ENCODE assay signal across 1 cellular context in the genomic region with DNA sequence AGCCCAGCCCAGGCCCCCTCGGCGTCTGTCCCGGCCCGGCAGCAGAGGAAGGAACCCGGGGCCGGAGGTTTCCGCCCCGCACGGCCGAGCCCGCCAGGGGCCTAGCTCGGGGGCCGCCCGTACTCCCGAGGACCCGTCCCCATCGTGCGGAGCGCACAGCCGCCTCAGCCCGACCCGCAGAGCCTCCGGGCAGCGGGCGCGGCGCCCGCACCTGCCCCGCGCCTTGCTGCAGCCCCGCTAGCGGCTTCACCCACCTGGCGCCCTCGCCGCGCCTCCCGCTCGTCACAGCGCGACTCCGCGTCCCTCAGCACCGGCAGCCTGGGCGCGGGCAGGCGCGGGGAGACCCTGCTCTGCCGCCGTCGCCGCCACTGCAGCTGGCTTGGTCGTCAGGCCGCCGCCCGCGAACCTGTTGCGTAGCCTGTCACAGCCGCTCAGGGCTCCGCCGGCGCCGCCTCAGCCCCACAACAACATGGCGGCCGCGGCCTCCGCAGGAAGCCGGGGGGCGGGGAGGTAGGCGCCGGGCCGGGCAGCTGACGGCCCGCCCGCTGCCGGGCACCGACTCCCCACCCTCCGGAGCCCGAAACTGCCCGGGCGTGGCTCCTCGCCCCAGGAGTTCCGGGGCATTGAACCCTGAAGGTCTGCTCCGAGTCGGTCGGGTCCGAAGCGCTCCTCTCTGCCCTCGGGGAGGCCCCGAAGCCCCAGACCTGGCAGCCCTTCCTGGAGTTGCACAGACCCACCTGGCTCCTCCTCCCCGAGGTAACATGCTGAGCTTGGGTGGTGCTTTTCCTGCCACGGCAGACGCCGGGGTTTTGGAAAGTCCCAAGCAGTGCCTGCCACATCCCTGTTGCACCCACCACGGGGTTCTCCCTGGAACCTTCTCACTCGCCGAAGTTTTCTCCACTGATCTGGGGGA.
TF ChIP-seq lines count a peak whose summit lies in the region.

TSS of gene ITSN2 (minus strand) at position 487 of the 913 bp plus-strand sequence. CDS start 32,454 bp downstream, outside the sequence.

TF ChIP-seq in HepG2, 621 proteins besides CTCF, POLR2A, EP300 and RAD21 (continued from another document and continues in another):
- TF ChIP-seq GMEB1 (CRISPR knock-in tag; IDR thresholded peaks at IDR 0.05; ENCODE audit: borderline replicate concordance) (peak; percentile 53; the same call in 1 of the 2 replicates), ZNF552 (CRISPR knock-in tag; IDR thresholded peaks at IDR 0.05; ENCODE audit: borderline replicate concordance) (peak; percentile 64; the same call in 1 of the 2 replicates), MEIS2 (CRISPR knock-in tag; IDR thresholded peaks at IDR 0.05) (peak; percentile 80), ZNF280D (CRISPR knock-in tag; IDR thresholded peaks at IDR 0.05) (0 out of 2 replicates have a peak, but pooled peaks have one; percentile 2), ZNF10 (CRISPR knock-in tag; IDR thresholded peaks at IDR 0.05; ENCODE audit: borderline replicate concordance, low read depth) (no peak), THAP11 (CRISPR knock-in tag; IDR thresholded peaks at IDR 0.05) (peak; percentile 60), HOXA3 (CRISPR knock-in tag; IDR thresholded peaks at IDR 0.05) (peak; percentile 98), GABPB1 (CRISPR knock-in tag; IDR thresholded peaks at IDR 0.05) (peak; percentile 90), RBFOX2 (IDR thresholded peaks at IDR 0.05; ENCODE audit: low read depth, low read length) (peak; percentile 94), ZNF607 (CRISPR knock-in tag; IDR thresholded peaks at IDR 0.05; ENCODE audit: borderline replicate concordance) (peak; percentile 85), ZNF138 (CRISPR knock-in tag; IDR thresholded peaks at IDR 0.05; ENCODE audit: low read depth) (peak; percentile 81; the same call in 1 of the 2 replicates), ATF7-NPFF (CRISPR knock-in tag; IDR thresholded peaks at IDR 0.05; ENCODE audit: low read depth) (peak; percentile 24; the same call in 1 of the 2 replicates), KLF16 (CRISPR knock-in tag; IDR thresholded peaks at IDR 0.05) (peak in 1 of 2 experiments; percentile 47; a peak in 1 of 4 replicates), MTF1 (CRISPR knock-in tag; IDR thresholded peaks at IDR 0.05) (peak; percentile 44; the same call in 1 of the 2 replicates), CBX1 (IDR thresholded peaks at IDR 0.05; ENCODE audit: low read depth) (no peak), ZNF343 (CRISPR knock-in tag; IDR thresholded peaks at IDR 0.05) (peak; percentile 91), DRAP1 (CRISPR knock-in tag; IDR thresholded peaks at IDR 0.05) (peak; percentile 12; the same call in 1 of the 2 replicates), MED1 (CRISPR knock-in tag; IDR thresholded peaks at IDR 0.05) (peak; percentile 70), ONECUT2 (CRISPR knock-in tag; IDR thresholded peaks at IDR 0.05) (no peak), NPAS2 (CRISPR knock-in tag; IDR thresholded peaks at IDR 0.05; ENCODE audit: borderline replicate concordance) (peak; percentile 34; the same call in 1 of the 2 replicates), TRAFD1 (CRISPR knock-in tag; IDR thresholded peaks at IDR 0.05; ENCODE audit: borderline replicate concordance) (no peak), CBX2 (IDR thresholded peaks at IDR 0.05; ENCODE audit: low read depth, low read length) (no peak), CBX2 (CRISPR knock-in tag; IDR thresholded peaks at IDR 0.05; ENCODE audit: low read depth) (no peak; the same call in 1 of the 2 replicates), ZNF782 (CRISPR knock-in tag; IDR thresholded peaks at IDR 0.05; ENCODE audit: borderline replicate concordance) (peak; percentile 72; the same call in 1 of the 2 replicates), ZNF816 (CRISPR knock-in tag; IDR thresholded peaks at IDR 0.05; ENCODE audit: borderline replicate concordance) (peak; percentile 57; the same call in 1 of the 2 replicates), ZNF674 (CRISPR knock-in tag; IDR thresholded peaks at IDR 0.05; ENCODE audit: low read depth) (0 out of 2 replicates have a peak, but pooled peaks have one; percentile 84), JUND (CRISPR knock-in tag; IDR thresholded peaks at IDR 0.05) (peak; percentile 68; the same call in 1 of the 2 replicates), MTA1 (CRISPR knock-in tag; IDR thresholded peaks at IDR 0.05; ENCODE audit: borderline replicate concordance) (peak; percentile 66; the same call in 1 of the 2 replicates), GPBP1L1 (CRISPR knock-in tag; IDR thresholded peaks at IDR 0.05) (no peak), DBP (CRISPR knock-in tag; IDR thresholded peaks at IDR 0.05; ENCODE audit: not compliant biosample characterization) (peak; percentile 59), RORA (CRISPR knock-in tag; IDR thresholded peaks at IDR 0.05) (no peak), ZMYM3 (CRISPR knock-in tag; IDR thresholded peaks at IDR 0.05) (no peak; the same call in 1 of the 2 replicates), BORCS8-MEF2B (CRISPR knock-in tag; IDR thresholded peaks at IDR 0.05) (peak; percentile 86), RFX5 (IDR thresholded peaks at IDR 0.05; ENCODE audit: low read depth, low read length) (no peak), TEAD2 (CRISPR knock-in tag; IDR thresholded peaks at IDR 0.05) (no peak), YY1 (IDR thresholded peaks at IDR 0.05; ENCODE audit: insufficient read depth, insufficient replicate concordance, low read depth, low read length) (peak; percentile 98), ARID2 (CRISPR knock-in tag; IDR thresholded peaks at IDR 0.05; ENCODE audit: borderline replicate concordance) (peak; percentile 94; the same call in 1 of the 2 replicates), AGO1 (IDR thresholded peaks at IDR 0.05; ENCODE audit: low read depth, low read length, poor library complexity, severe bottlenecking) (peak; percentile 74), TMF1 (CRISPR knock-in tag; IDR thresholded peaks at IDR 0.05; ENCODE audit: low read depth) (peak; percentile 98), ZNF383 (CRISPR knock-in tag; IDR thresholded peaks at IDR 0.05; ENCODE audit: borderline replicate concordance) (peak; percentile 49; the same call in 1 of the 2 replicates), FOSL1 (CRISPR knock-in tag; IDR thresholded peaks at IDR 0.05; ENCODE audit: borderline replicate concordance) (no peak)
- TF ChIP-seq, protein P1, sequence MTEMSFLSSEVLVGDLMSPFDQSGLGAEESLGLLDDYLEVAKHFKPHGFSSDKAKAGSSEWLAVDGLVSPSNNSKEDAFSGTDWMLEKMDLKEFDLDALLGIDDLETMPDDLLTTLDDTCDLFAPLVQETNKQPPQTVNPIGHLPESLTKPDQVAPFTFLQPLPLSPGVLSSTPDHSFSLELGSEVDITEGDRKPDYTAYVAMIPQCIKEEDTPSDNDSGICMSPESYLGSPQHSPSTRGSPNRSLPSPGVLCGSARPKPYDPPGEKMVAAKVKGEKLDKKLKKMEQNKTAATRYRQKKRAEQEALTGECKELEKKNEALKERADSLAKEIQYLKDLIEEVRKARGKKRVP (CRISPR knock-in tag; IDR thresholded peaks at IDR 0.05): peak in 1 of 2 experiments; percentile 61; a peak in 1 of 4 replicates
- TF ChIP-seq, protein P2, sequence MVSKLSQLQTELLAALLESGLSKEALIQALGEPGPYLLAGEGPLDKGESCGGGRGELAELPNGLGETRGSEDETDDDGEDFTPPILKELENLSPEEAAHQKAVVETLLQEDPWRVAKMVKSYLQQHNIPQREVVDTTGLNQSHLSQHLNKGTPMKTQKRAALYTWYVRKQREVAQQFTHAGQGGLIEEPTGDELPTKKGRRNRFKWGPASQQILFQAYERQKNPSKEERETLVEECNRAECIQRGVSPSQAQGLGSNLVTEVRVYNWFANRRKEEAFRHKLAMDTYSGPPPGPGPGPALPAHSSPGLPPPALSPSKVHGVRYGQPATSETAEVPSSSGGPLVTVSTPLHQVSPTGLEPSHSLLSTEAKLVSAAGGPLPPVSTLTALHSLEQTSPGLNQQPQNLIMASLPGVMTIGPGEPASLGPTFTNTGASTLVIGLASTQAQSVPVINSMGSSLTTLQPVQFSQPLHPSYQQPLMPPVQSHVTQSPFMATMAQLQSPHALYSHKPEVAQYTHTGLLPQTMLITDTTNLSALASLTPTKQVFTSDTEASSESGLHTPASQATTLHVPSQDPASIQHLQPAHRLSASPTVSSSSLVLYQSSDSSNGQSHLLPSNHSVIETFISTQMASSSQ (IDR thresholded peaks at IDR 0.05; ENCODE audit: low read depth): no peak
- TF ChIP-seq, protein P2 (CRISPR knock-in tag; IDR thresholded peaks at IDR 0.05; ENCODE audit: borderline replicate concordance): peak; percentile 53; the same call in 1 of the 2 replicates
